ENCODE assay signal across 8 cellular contexts in the genomic region with DNA sequence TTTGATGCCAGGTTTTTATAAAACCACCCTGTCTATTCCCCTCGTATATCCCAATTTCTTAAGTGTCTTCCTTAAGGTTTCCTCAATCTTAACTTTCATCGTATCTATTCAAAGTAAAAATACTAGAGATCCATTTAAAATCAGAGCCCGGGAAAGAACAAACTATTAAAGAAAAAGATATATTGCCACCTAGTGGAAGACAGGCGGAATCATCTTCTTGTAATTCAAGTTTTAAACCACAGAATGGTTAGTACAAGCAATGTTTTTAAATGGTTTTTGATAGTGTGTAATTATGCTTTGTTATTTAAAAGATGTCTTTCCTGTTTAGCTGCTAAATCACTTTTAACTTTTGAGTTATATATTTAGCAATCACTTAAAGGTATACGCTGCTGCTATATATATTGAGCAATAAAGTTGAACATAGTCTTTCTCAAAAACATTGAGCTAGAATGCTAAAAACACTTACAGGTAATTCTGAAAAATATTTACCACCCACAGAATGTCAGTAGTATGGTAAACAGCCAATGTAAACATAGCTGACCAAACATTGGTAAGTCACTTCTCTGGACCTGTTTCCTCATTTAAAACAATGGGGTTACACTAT. TPM values are rescaled to one million over a fixed set of nuclear protein-coding genes. Genes with fewer than 3 reads are reported as not detected.
DNase-seq lines count a peak whose midpoint lies in the region; ATAC-seq and TF ChIP-seq lines count a peak whose summit lies in the region.

No MANE protein-coding gene starts in this region.

- H3K4me3 ChIP-seq in NB4 (ENCODE audit: low read depth, low read length) = no peak overlapping the region

- no peak for TF ChIP-seq POLR2A in NB4 (IDR thresholded peaks at IDR 0.05; ENCODE audit: extremely low read depth, insufficient read length)

- no peak overlapping the region for H3K4me3 Mint-ChIP-seq in WTC11

- CTCF ChIA-PET in WTC11 (lab: Charles Lee) = interaction anchor here (0.5 to 1.0 kb wide), 7 partner anchors 10 to 1263 kb away, joined by 3 to 12 read pairs (median 3); no protein-coding TSS in a partner anchor

- no peaks in the 10 kb centered on the region for H3K36me3 Mint-ChIP-seq in WTC11

- peak; percentile 6 for TF ChIP-seq CTCF in NB4 (IDR thresholded peaks at IDR 0.05; ENCODE audit: low read depth, low read length)
- TF ChIP-seq CTCF in WTC11 (IDR thresholded peaks at IDR 0.05) = peak; percentile 47; the same call in 1 of the 2 replicates

- ATAC-seq in WTC11 = no peak
- no peak for ATAC-seq in GM21367 (IDR thresholded peaks at IDR 0.05; ENCODE audit: unreplicated experiment)
- no peak for ATAC-seq in stimulated activated naive CD8-positive, alpha-beta T cell treated with anti-CD3 and anti-CD28 coated beads, Interleukin-15, Interleukin-2, amounts not matched to agents 100 U/mL and 50 U/mL, for 24 hours
- ATAC-seq in HG03457 (IDR thresholded peaks at IDR 0.05; ENCODE audit: unreplicated experiment) = no peak

- H3K27me3 Mint-ChIP-seq in WTC11 (ENCODE audit: low read depth) = peaks cover 55% of the 10 kb centered on the region

- no peaks in the 10 kb centered on the region for H3K4me1 Mint-ChIP-seq in WTC11

- no peak overlapping the region for H3K27ac Mint-ChIP-seq in WTC11

- H3K9me3 Mint-ChIP-seq in WTC11 = no peaks in the 10 kb centered on the region

- peak; percentile 70 for DNase-seq in SIG-M5 treated with dmso at 0.1 percent for 504 hours (lab: John Stamatoyannopoulos, UW; ENCODE audit: unreplicated experiment)
- DNase-seq in SIG-M5 (lab: John Stamatoyannopoulos, UW) = no peak
- peak; percentile 56 for DNase-seq in NB4 (ENCODE audit: low read depth)
- no peak for DNase-seq in WTC11 (ENCODE audit: low spot score)
- DNase-seq in kidney glomerular epithelial cell (lab: John Stamatoyannopoulos, UW) = peak; percentile 25
- DNase-seq in stimulated activated naive CD8-positive, alpha-beta T cell treated with anti-CD3 and anti-CD28 coated beads, Interleukin-15, Interleukin-2, amounts not matched to agents 100 U/mL and 50 U/mL, for 24 hours = no peak

- POLR2A ChIA-PET in WTC11 (lab: Charles Lee) = no interaction called here

TF ChIP-seq in WTC11, 78 proteins besides CTCF, POLR2A, EP300 and RAD21:
- TF ChIP-seq, protein P1, sequence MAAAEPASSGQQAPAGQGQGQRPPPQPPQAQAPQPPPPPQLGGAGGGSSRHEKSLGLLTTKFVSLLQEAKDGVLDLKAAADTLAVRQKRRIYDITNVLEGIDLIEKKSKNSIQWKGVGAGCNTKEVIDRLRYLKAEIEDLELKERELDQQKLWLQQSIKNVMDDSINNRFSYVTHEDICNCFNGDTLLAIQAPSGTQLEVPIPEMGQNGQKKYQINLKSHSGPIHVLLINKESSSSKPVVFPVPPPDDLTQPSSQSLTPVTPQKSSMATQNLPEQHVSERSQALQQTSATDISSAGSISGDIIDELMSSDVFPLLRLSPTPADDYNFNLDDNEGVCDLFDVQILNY (CRISPR knock-in tag; IDR thresholded peaks at IDR 0.05) = no peak
- TF ChIP-seq ELF4 (CRISPR knock-in tag; IDR thresholded peaks at IDR 0.05; ENCODE audit: low read depth) (no peak), TP53 (CRISPR knock-in tag; IDR thresholded peaks at IDR 0.05) (no peak), PRRX2 (CRISPR knock-in tag; IDR thresholded peaks at IDR 0.05) (no peak), GRHL2 (CRISPR knock-in tag; IDR thresholded peaks at IDR 0.05; ENCODE audit: insufficient replicate concordance, severe bottlenecking) (no peak), NFATC4 (CRISPR knock-in tag; IDR thresholded peaks at IDR 0.05) (no peak), SP1 (CRISPR knock-in tag; conservative IDR thresholded peaks at IDR 0.05) (no peak), ZNF317 (CRISPR knock-in tag; IDR thresholded peaks at IDR 0.05; ENCODE audit: borderline replicate concordance, low read depth) (no peak), RELA (CRISPR knock-in tag; IDR thresholded peaks at IDR 0.05; ENCODE audit: borderline replicate concordance) (no peak), JUN (CRISPR knock-in tag; IDR thresholded peaks at IDR 0.05) (no peak), FOXJ3 (CRISPR knock-in tag; IDR thresholded peaks at IDR 0.05; ENCODE audit: borderline replicate concordance) (no peak), GABPB1 (CRISPR knock-in tag; IDR thresholded peaks at IDR 0.05) (no peak), ZNF121 (CRISPR knock-in tag; IDR thresholded peaks at IDR 0.05) (no peak), EMX1 (CRISPR knock-in tag; IDR thresholded peaks at IDR 0.05) (no peak)
- TF ChIP-seq, protein P2, sequence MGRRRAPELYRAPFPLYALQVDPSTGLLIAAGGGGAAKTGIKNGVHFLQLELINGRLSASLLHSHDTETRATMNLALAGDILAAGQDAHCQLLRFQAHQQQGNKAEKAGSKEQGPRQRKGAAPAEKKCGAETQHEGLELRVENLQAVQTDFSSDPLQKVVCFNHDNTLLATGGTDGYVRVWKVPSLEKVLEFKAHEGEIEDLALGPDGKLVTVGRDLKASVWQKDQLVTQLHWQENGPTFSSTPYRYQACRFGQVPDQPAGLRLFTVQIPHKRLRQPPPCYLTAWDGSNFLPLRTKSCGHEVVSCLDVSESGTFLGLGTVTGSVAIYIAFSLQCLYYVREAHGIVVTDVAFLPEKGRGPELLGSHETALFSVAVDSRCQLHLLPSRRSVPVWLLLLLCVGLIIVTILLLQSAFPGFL (CRISPR knock-in tag; IDR thresholded peaks at IDR 0.05; ENCODE audit: borderline replicate concordance) = no peak

RNA-seq across cellular contexts. Expression of a gene that starts 18.2 kb away (rescaled TPM):
- total RNA-seq in WTC11 (2021) = 0.14 TPM in 1 of 3 replicates, not detected in the others

RNA-seq across cellular contexts. Expression of a gene that starts 50.9 kb away (rescaled TPM):
- total RNA-seq in WTC11 (2021) = not detected in 3 replicates

Comparison
In these comparisons a context has a peak if more than half of its experiments do, and no peak if none do; other contexts are left out.
1. DNase-seq: peak in SIG-M5 treated with dmso at 0.1 percent for 504 hours (single experiment), NB4 (single experiment) and kidney glomerular epithelial cell (single experiment); none in SIG-M5 (single experiment), WTC11 (single experiment) and stimulated activated naive CD8-positive, alpha-beta T cell treated with anti-CD3 and anti-CD28 coated beads, Interleukin-15, Interleukin-2, amounts not matched to agents 100 U/mL and 50 U/mL, for 24 hours (single experiment).